Comparison of ENCODE assay signal across 3 cellular contexts in the genomic region with DNA sequence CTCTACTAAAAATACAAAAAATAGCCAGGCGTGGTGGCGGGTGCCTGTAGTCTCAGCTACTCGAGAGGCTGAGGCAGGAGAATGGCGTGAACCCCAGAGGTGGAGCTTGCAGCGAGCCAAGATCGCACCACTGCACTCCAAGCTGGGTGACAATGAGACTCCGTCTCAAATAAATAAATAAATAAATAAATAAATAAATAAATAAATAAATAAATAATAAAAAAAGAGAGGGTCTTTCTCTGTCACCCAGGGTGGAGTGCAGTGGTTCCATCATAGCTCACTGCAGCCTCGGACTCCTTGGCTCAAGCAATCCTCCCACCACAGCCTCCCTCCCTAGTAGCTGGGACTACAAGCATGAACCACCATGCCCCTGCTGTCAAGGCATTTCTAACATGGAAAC. TPM values are rescaled to one million over a fixed set of nuclear protein-coding genes. Genes with fewer than 3 reads are reported as not detected.
"Had no signal": no experiment of that assay in that cellular context is flagged by ENCODE, and none has a peak within 500 bp of the region (broad histone marks: within the 10 kb centered on the region; RNA-seq: fewer than 3 reads in every experiment).

No MANE protein-coding gene starts in this region.

RNA-seq across cellular contexts. Expression of a gene that starts 11.6 kb away (rescaled TPM):
- total RNA-seq: naive thymus-derived CD8-positive, alpha-beta T cell; natural killer cell; natural killer cell treated with Interleukin-12 subunit alpha and Interleukin-12 subunit beta and Interleukin-15 and Interleukin-18, amount 100 ng/mL, for 72 hours had no signal
- polyA plus RNA-seq: naive thymus-derived CD8-positive, alpha-beta T cell had no signal
